17 cellular contexts compared by ENCODE assay signal in genomic region chr9:92265159-92265558, GRCh38. TPM values are rescaled to one million over a fixed set of nuclear protein-coding genes. Genes with fewer than 3 reads are reported as not detected.
DNase-seq lines count a peak whose midpoint lies in the region; ATAC-seq and TF ChIP-seq lines count a peak whose summit lies in the region.
"Had no signal": no experiment of that assay in that cellular context is flagged by ENCODE, and none has a peak within 500 bp of the region (broad histone marks: within the 10 kb centered on the region; RNA-seq: fewer than 3 reads in every experiment).

No MANE protein-coding gene starts in this region.

- H3K4me3 ChIP-seq in SJSA1, result no peak overlapping the region
- H3K4me3 ChIP-seq in foreskin fibroblast (ENCODE audit: low read depth in 1 of 2, low read length in 2 of 2), result no peak overlapping the region
- H3K4me3 ChIP-seq in right cardiac atrium (ENCODE audit: low read length), result no peak overlapping the region
- H3K4me3 ChIP-seq: BLaER1, left ventricle myocardium inferior, pancreas, smooth muscle cell, stomach had no signal

- ATAC-seq in activated CD8-positive, alpha-beta T cell treated with anti-CD3 and anti-CD28 coated beads, Interleukin-2, amount 10 ng/mL, durations not matched to agents 7 days and 5 days, result no peak
- no peak for ATAC-seq in right cardiac atrium
- ATAC-seq: activated CD4-positive, CD25-positive, alpha-beta regulatory T cell treated with anti-CD3 and anti-CD28 coated beads, Interleukin-2, amount 50 U/mL, for 24 hours; pancreas had no signal

- POLR2A ChIA-PET in activated CD8-positive, alpha-beta T cell treated with anti-CD3 and anti-CD28 coated beads, Interleukin-2, amount 10 ng/mL, durations not matched to agents 7 days and 5 days (lab: Charles Lee), result no interaction called here

- CTCF ChIA-PET in activated CD8-positive, alpha-beta T cell treated with anti-CD3 and anti-CD28 coated beads, Interleukin-2, amount 10 ng/mL, durations not matched to agents 7 days and 5 days (lab: Charles Lee), result interaction anchor here (1.0 kb wide), 1 partner anchor 14 kb away, joined by 3 read pairs; no protein-coding TSS in a partner anchor

- peaks cover 51% of the 10 kb centered on the region for H3K4me1 ChIP-seq in SJSA1 (replicated peaks)
- H3K4me1 ChIP-seq in right cardiac atrium (ENCODE audit: control insufficient read depth, insufficient read depth, low read length), result no peaks in the 10 kb centered on the region
- H3K4me1 ChIP-seq: BLaER1, left ventricle myocardium inferior, pancreas, stomach had no signal

- peaks cover 3% of the 10 kb centered on the region for H3K4me1 Mint-ChIP-seq in activated CD8-positive, alpha-beta T cell treated with anti-CD3 and anti-CD28 coated beads, Interleukin-2, amount 10 ng/mL, durations not matched to agents 7 days and 5 days (ENCODE audit: low read depth)

- H3K27me3 ChIP-seq in SJSA1 (replicated peaks), result no peaks in the 10 kb centered on the region
- no peaks in the 10 kb centered on the region for H3K27me3 ChIP-seq in right cardiac atrium (ENCODE audit: control insufficient read depth, insufficient read depth)
- H3K27me3 ChIP-seq: BLaER1, pancreas, stomach had no signal

- DNase-seq in AG08396 (ENCODE audit: low spot score), result peak; percentile 13
- DNase-seq in HCEC 1CT, result peak; percentile 70
- peak in 1 of 2 experiments; percentile 62 for DNase-seq in SJSA1 (ENCODE audit: low read depth in 1 of 2, low spot score in 2 of 2)
- peak; percentile 71 to 82 for DNase-seq in foreskin fibroblast
- DNase-seq in activated CD8-positive, alpha-beta T cell treated with anti-CD3 and anti-CD28 coated beads, Interleukin-2, amount 10 ng/mL, durations not matched to agents 7 days and 5 days, result no peak
- no peak for DNase-seq in NCI-H526 (lab: John Stamatoyannopoulos, UW)
- no peak for DNase-seq in activated gamma-delta T cell treated with Interleukin-2 at 50 U/mL for 16 hours
- no peak for DNase-seq in right cardiac atrium
- DNase-seq: activated naive CD4-positive, alpha-beta T cell; DMS 273 treated with DMSO at 0.1 percent for 48 hours; left ventricle myocardium inferior; NCI-H2081; pancreas; stomach had no signal

- no peak overlapping the region for H3K4me3 Mint-ChIP-seq in activated CD8-positive, alpha-beta T cell treated with anti-CD3 and anti-CD28 coated beads, Interleukin-2, amount 10 ng/mL, durations not matched to agents 7 days and 5 days

- 95% methylated on average over 3 of the region's 3 CpGs for WGBS in right cardiac atrium

- H3K27ac ChIP-seq in SJSA1 (peak overlapping the region; percentile 90), right cardiac atrium (ENCODE audit: low read length) (no peak overlapping the region)
- H3K27ac ChIP-seq: BLaER1, left ventricle myocardium inferior, pancreas, stomach had no signal

- no peaks in the 10 kb centered on the region for H3K9me3 Mint-ChIP-seq in activated CD8-positive, alpha-beta T cell treated with anti-CD3 and anti-CD28 coated beads, Interleukin-2, amount 10 ng/mL, durations not matched to agents 7 days and 5 days (ENCODE audit: insufficient read depth)

- intact Hi-C loops in right cardiac atrium (cut with DNase I), result no loop called here

- no peak for TF ChIP-seq CTCF in foreskin fibroblast (IDR thresholded peaks at IDR 0.05; ENCODE audit: low read depth, low read length)

- H3K36me3 ChIP-seq in SJSA1, result peaks cover 96% of the 10 kb centered on the region

- no peak overlapping the region for H3K27ac Mint-ChIP-seq in activated CD8-positive, alpha-beta T cell treated with anti-CD3 and anti-CD28 coated beads, Interleukin-2, amount 10 ng/mL, durations not matched to agents 7 days and 5 days

- H3K27me3 Mint-ChIP-seq in activated CD8-positive, alpha-beta T cell treated with anti-CD3 and anti-CD28 coated beads, Interleukin-2, amount 10 ng/mL, durations not matched to agents 7 days and 5 days (ENCODE audit: low read depth), result no peaks in the 10 kb centered on the region

- H3K36me3 Mint-ChIP-seq in activated CD8-positive, alpha-beta T cell treated with anti-CD3 and anti-CD28 coated beads, Interleukin-2, amount 10 ng/mL, durations not matched to agents 7 days and 5 days (ENCODE audit: low read depth), result peaks cover 72% of the 10 kb centered on the region

- H3K9me3 ChIP-seq in SJSA1 (replicated peaks) (no peaks in the 10 kb centered on the region), right cardiac atrium (ENCODE audit: control insufficient read depth, low read length) (no peaks in the 10 kb centered on the region)
- H3K9me3 ChIP-seq: BLaER1, left ventricle myocardium inferior, pancreas, stomach had no signal

RNA-seq across cellular contexts. Expression of gene IARS1, which starts 28.3 kb away (rescaled TPM):
- total RNA-seq in SJSA1 (2014; rRNA removed; shearing (Covaris generic)), result 172 and 186 TPM in 2 replicates
- 100 to 1,000 TPM; 138 to 141 TPM for total RNA-seq in activated CD8-positive, alpha-beta T cell treated with anti-CD3 and anti-CD28 coated beads, Interleukin-2, amount 10 ng/mL, durations not matched to agents 7 days and 5 days
- 10 to 100 TPM; 46.4 to 67.2 (median 55.1) TPM for total RNA-seq in right cardiac atrium
- polyA plus RNA-seq in right cardiac atrium, result 16.5 TPM

RNA-seq across cellular contexts. Expression of gene NOL8, which starts 60.0 kb away (rescaled TPM):
- total RNA-seq in SJSA1 (2014; rRNA removed; shearing (Covaris generic)), result 16.3 and 25.1 TPM in 2 replicates
- total RNA-seq in activated CD8-positive, alpha-beta T cell treated with anti-CD3 and anti-CD28 coated beads, Interleukin-2, amount 10 ng/mL, durations not matched to agents 7 days and 5 days, result 10 to 100 TPM; 51.7 to 55.3 TPM
- total RNA-seq in right cardiac atrium, result 10 to 100 TPM; 15.7 to 19.0 (median 16.3) TPM
- polyA plus RNA-seq in right cardiac atrium, result 10.9 TPM

Comparison
In these comparisons a context has a peak if more than half of its experiments do, and no peak if none do; other contexts are left out.
1. DNase-seq: peak in AG08396 (single experiment), HCEC 1CT (single experiment) and foreskin fibroblast (2 of 2); none in activated CD8-positive, alpha-beta T cell treated with anti-CD3 and anti-CD28 coated beads, Interleukin-2, amount 10 ng/mL, durations not matched to agents 7 days and 5 days (single experiment), NCI-H526 (0 of 2), activated gamma-delta T cell treated with Interleukin-2 at 50 U/mL for 16 hours (single experiment) and right cardiac atrium (0 of 3).